Comparison of ENCODE assay signal across 24 cellular contexts in genomic region chr1:52531473-52531872, GRCh38.
"Had no signal": no experiment of that assay in that cellular context is flagged by ENCODE, and none has a peak within 500 bp of the region (broad histone marks: within the 10 kb centered on the region; RNA-seq: fewer than 3 reads in every experiment).

No MANE protein-coding gene starts in this region.

- ATAC-seq: activated CD8-positive, alpha-beta T cell treated with anti-CD3 and anti-CD28 coated beads, Interleukin-2, amount 10 ng/mL, durations not matched to agents 7 days and 5 days; esophagus mucosa; gastroesophageal sphincter; heart left ventricle; right cardiac atrium; T-cell had no signal

- H3K27ac Mint-ChIP-seq: activated CD8-positive, alpha-beta T cell treated with anti-CD3 and anti-CD28 coated beads, Interleukin-2, amount 10 ng/mL, durations not matched to agents 7 days and 5 days; activated T-cell treated with anti-CD3 and anti-CD28 coated beads, Interleukin-2, amount 50 U/mL, for 24 hours; T-cell had no signal

- H3K9me3 ChIP-seq: breast epithelium had no signal

- H3K27ac ChIP-seq: breast epithelium, gastroesophageal sphincter, heart left ventricle, left ventricle myocardium inferior, psoas muscle, stomach had no signal

- H3K27me3 ChIP-seq: breast epithelium, gastroesophageal sphincter, heart left ventricle, stomach had no signal

- DNase-seq: activated CD4-positive, alpha-beta T cell treated with anti-CD3 and anti-CD28 coated beads for 48 hours; activated CD4-positive, CD25-positive, alpha-beta regulatory T cell; activated CD8-positive, alpha-beta T cell treated with anti-CD3 and anti-CD28 coated beads, Interleukin-2, amount 10 ng/mL, durations not matched to agents 7 days and 5 days; activated effector memory CD4-positive, alpha-beta T cell treated with Interleukin-2 at 50 U/mL for 16 hours; activated naive CD4-positive, alpha-beta T cell treated with anti-CD3 and anti-CD28 coated beads, Interleukin-2, amount 50 U/mL, for 16 hours; activated T-cell treated with anti-CD3 and anti-CD28 coated beads, Interleukin-2, amount 50 U/mL, for 24 hours; cerebellar nuclear complex; cortex of kidney; effector CD4-positive, alpha-beta T cell; heart left ventricle; kidney glomerular epithelial cell; left ventricle myocardium inferior; mammary epithelial cell; psoas muscle; stimulated activated CD4-positive, alpha-beta T cell treated with anti-CD3 and anti-CD28 coated beads, Interleukin-2, amount 100 ng/mL, for 24 hours; stomach; T-cell; T-helper 9 cell; trophoblast cell had no signal

- FAIRE-seq: astrocyte had no signal

- H3K4me3 Mint-ChIP-seq: activated CD8-positive, alpha-beta T cell treated with anti-CD3 and anti-CD28 coated beads, Interleukin-2, amount 10 ng/mL, durations not matched to agents 7 days and 5 days; activated T-cell treated with anti-CD3 and anti-CD28 coated beads, Interleukin-2, amount 50 U/mL, for 24 hours; T-cell had no signal

- H3K36me3 ChIP-seq: breast epithelium had no signal

- H3K27me3 Mint-ChIP-seq: activated T-cell treated with anti-CD3 and anti-CD28 coated beads, Interleukin-2, amount 50 U/mL, for 24 hours; T-cell had no signal

- H3K4me3 ChIP-seq: breast epithelium, gastroesophageal sphincter, heart left ventricle, left ventricle myocardium inferior, psoas muscle, stomach had no signal
